8 cellular contexts compared by ENCODE assay signal in the genomic region with DNA sequence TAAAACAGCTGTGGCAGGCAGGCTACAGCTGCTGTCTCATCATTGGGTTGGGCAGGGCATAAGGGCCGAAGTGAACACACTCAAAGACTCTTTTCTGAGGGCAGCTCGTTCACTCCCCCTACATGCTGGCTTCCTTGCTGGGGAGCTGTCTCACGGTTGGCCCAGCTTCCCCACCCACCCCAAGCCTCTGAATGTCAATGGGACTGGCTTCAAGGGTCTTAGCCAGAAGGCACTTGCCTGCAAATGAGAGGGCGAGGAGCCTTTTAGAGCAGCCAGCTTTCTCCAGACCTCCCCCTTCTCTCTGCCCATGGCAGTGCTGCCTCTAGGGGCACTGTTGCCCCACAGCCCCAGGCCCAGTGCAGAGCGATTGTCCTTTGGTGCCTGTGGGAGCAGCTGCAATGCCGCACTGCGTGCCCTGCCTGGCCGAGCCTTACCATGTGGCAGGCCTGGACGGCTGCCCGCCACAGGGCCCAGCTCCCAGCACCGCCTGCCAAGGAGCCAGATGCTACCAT.
A peak's percentile ranks its signal among the peaks of the same experiment; 100 is the strongest.
DNase-seq lines count a peak whose midpoint lies in the region; ATAC-seq and TF ChIP-seq lines count a peak whose summit lies in the region.

No MANE protein-coding gene starts in this region.

- intact Hi-C loops in body of pancreas (cut with DNase I) = no loop called here

- H3K9me3 ChIP-seq in body of pancreas (no peaks in the 10 kb centered on the region), smooth muscle cell (replicated peaks; ENCODE audit: low read depth) (no peaks in the 10 kb centered on the region)

- ATAC-seq in body of pancreas (peak; percentile 100), HG03045 (IDR thresholded peaks at IDR 0.05; ENCODE audit: unreplicated experiment) (no peak)

- no peak overlapping the region for H3K4me3 ChIP-seq in GM12875 (ENCODE audit: low read depth, low read length)
- no peak overlapping the region for H3K4me3 ChIP-seq in body of pancreas
- H3K4me3 ChIP-seq in smooth muscle cell = no peak overlapping the region

- TF ChIP-seq CTCF in 22Rv1 (IDR thresholded peaks at IDR 0.05) = peak; percentile 79
- peak; percentile 79 for TF ChIP-seq CTCF in GM12875 (IDR thresholded peaks at IDR 0.05; ENCODE audit: borderline replicate concordance, insufficient read depth, low read depth, low read length)
- TF ChIP-seq CTCF in body of pancreas (IDR thresholded peaks at IDR 0.05) = peak; percentile 58 to 90 (median 85)
- TF ChIP-seq CTCF in smooth muscle cell (IDR thresholded peaks at IDR 0.05; ENCODE audit: borderline replicate concordance, insufficient read depth, poor library complexity, severe bottlenecking) = peak; percentile 51

- peaks cover 14% of the 10 kb centered on the region for H3K4me1 ChIP-seq in body of pancreas
- no peaks in the 10 kb centered on the region for H3K4me1 ChIP-seq in smooth muscle cell (ENCODE audit: low read depth)

- H3K27me3 ChIP-seq in body of pancreas = no peaks in the 10 kb centered on the region
- H3K27me3 ChIP-seq in smooth muscle cell (ENCODE audit: low read depth) = no peaks in the 10 kb centered on the region

- TF ChIP-seq POLR2A in body of pancreas (IDR thresholded peaks at IDR 0.05) = no peak

- no peak overlapping the region for H2AFZ ChIP-seq in smooth muscle cell (ENCODE audit: low read depth)

- WGBS in body of pancreas, 2 donors = 35 to 47% methylated on average over 4 to 11 of the region's 11 CpGs
- 55% methylated on average over 11 of the region's 11 CpGs for WGBS in smooth muscle cell (ENCODE audit: low lambda C conversion rate)

- H3K4me2 ChIP-seq in smooth muscle cell = no peak overlapping the region

- H3K36me3 ChIP-seq in body of pancreas (replicated peaks in 1 of 2; ENCODE audit: insufficient read depth in 1 of 2, low read depth in 2 of 2) (no peaks in the 10 kb centered on the region), smooth muscle cell (ENCODE audit: low read depth) (peaks cover 9% of the 10 kb centered on the region)

- H4K20me1 ChIP-seq in smooth muscle cell (ENCODE audit: low read depth) = peaks cover 78% of the 10 kb centered on the region

- peaks cover 14% of the 10 kb centered on the region for H3F3A ChIP-seq in smooth muscle cell (ENCODE audit: low read depth)

- no peak overlapping the region for H3K27ac ChIP-seq in 22Rv1
- peak overlapping the region in 3 of 4 donors; percentile 24 to 64 (median 53) for H3K27ac ChIP-seq in body of pancreas
- H3K27ac ChIP-seq in smooth muscle cell (ENCODE audit: low read depth) = no peak overlapping the region

- DNase-seq in NCI-H2107 treated with DMSO at 0.1 percent for 48 hours (lab: John Stamatoyannopoulos, UW; ENCODE audit: unreplicated experiment) = peak; percentile 21
- DNase-seq in body of pancreas = peak; percentile 91 to 96 (median 94)
- DNase-seq in iPS DF 19.7 (ENCODE audit: low read depth, low spot score) = peak; percentile 85
- no peak for DNase-seq in smooth muscle cell (lab: John Stamatoyannopoulos, UW; ENCODE audit: unreplicated experiment)
- no peak for DNase-seq in CD1c-positive myeloid dendritic cell (ENCODE audit: extremely low spot score)

- H3K9ac ChIP-seq in smooth muscle cell (ENCODE audit: low read depth) = no peak overlapping the region

- H3K79me2 ChIP-seq in smooth muscle cell (ENCODE audit: low read depth) = peaks cover 33% of the 10 kb centered on the region

Comparison
In these comparisons a context has a peak if more than half of its experiments do, and no peak if none do; other contexts are left out.
1. H3K27ac ChIP-seq: peak in body of pancreas (3 of 4); none in 22Rv1 (single experiment) and smooth muscle cell (single experiment).
2. DNase-seq: peak in NCI-H2107 treated with DMSO at 0.1 percent for 48 hours (single experiment), body of pancreas (4 of 4) and iPS DF 19.7 (single experiment); none in smooth muscle cell (single experiment) and CD1c-positive myeloid dendritic cell (single experiment).
3. Peak in every context shown above with its lines, with median percentiles within 50 percentile points of each other: CTCF ChIP-seq.